In genomic region chr3:183634707-183635106, GRCh38 we compare ENCODE assay signal across 8 cellular contexts. TPM values are rescaled to one million over a fixed set of nuclear protein-coding genes. Genes with fewer than 3 reads are reported as not detected.
A peak's percentile ranks its signal among the peaks of the same experiment; 100 is the strongest.
DNase-seq lines count a peak whose midpoint lies in the region; ATAC-seq and TF ChIP-seq lines count a peak whose summit lies in the region.

No MANE protein-coding gene starts in this region.

- peak overlapping the region; percentile 93; the same call in 1 of the 2 replicates for H3K9ac ChIP-seq in ES-I3 (ENCODE audit: low read depth, low read length)

- TF ChIP-seq POLR2A in Peyer's patch (IDR thresholded peaks at IDR 0.05) (no peak), esophagus muscularis mucosa (IDR thresholded peaks at IDR 0.05; ENCODE audit: low read depth) (no peak), prostate gland (IDR thresholded peaks at IDR 0.05) (no peak)

- H3K9me3 ChIP-seq in ES-I3 (ENCODE audit: control insufficient read depth, insufficient read depth, low read length) (no peaks in the 10 kb centered on the region), Peyer's patch (no peaks in the 10 kb centered on the region), esophagus muscularis mucosa (no peaks in the 10 kb centered on the region), prostate gland (no peaks in the 10 kb centered on the region)

- H3K4me3 ChIP-seq in Peyer's patch (peak overlapping the region in 3 of 4 donors; percentile 91 to 100 (median 92)), esophagus muscularis mucosa (peak overlapping the region in 3 of 4 donors; percentile 93 to 99 (median 95)), prostate gland (peak overlapping the region in 1 of 2 donors; percentile 95)

- H3K27me3 ChIP-seq in Peyer's patch (no peaks in the 10 kb centered on the region), esophagus muscularis mucosa (no peaks in the 10 kb centered on the region), prostate gland (replicated peaks; ENCODE audit: insufficient read depth) (no peaks in the 10 kb centered on the region)

- H3K4me1 ChIP-seq in ES-I3 (ENCODE audit: insufficient read depth, low read length) = peaks cover 5% of the 10 kb centered on the region; the same call in 1 of the 2 replicates
- H3K4me1 ChIP-seq in Peyer's patch = peaks cover 0 to 18% (median 0%) of the 10 kb centered on the region in 4 donors
- peaks cover 26 to 35% (median 32%) of the 10 kb centered on the region in 4 donors for H3K4me1 ChIP-seq in esophagus muscularis mucosa
- peaks cover 3% of the 10 kb centered on the region for H3K4me1 ChIP-seq in prostate gland (replicated peaks)

- H3K36me3 ChIP-seq in ES-I3 (ENCODE audit: insufficient read depth, low read length) (no peaks in the 10 kb centered on the region), Peyer's patch (no peaks in the 10 kb centered on the region), esophagus muscularis mucosa (no peaks in the 10 kb centered on the region), prostate gland (no peaks in the 10 kb centered on the region)

- DNase-seq in Peyer's patch (no peak), esophagus muscularis mucosa (ENCODE audit: extremely low spot score) (no peak), prostate gland (ENCODE audit: low spot score) (no peak), head of caudate nucleus (no peak), NCI-H510A treated with DMSO at 0.1 percent for 48 hours (lab: John Stamatoyannopoulos, UW) (no peak), mucosa of gallbladder (ENCODE audit: low spot score) (no peak)

- TF ChIP-seq EP300 in esophagus muscularis mucosa (IDR thresholded peaks at IDR 0.05) = no peak

- peak overlapping the region in 3 of 4 donors; percentile 96 to 100 (median 99) for H3K27ac ChIP-seq in Peyer's patch
- peak overlapping the region; percentile 93 to 99 (median 99) for H3K27ac ChIP-seq in esophagus muscularis mucosa (replicated peaks in 1 of 4)
- peak overlapping the region; percentile 98 to 100 for H3K27ac ChIP-seq in prostate gland

- no peak for ATAC-seq in GM21381 (IDR thresholded peaks at IDR 0.05; ENCODE audit: unreplicated experiment)

- WGBS in esophagus muscularis mucosa = 68% methylated on average over 16 of the region's 16 CpGs
- WGBS in prostate gland = 77% methylated on average over 16 of the region's 16 CpGs

- no peak for TF ChIP-seq CTCF in Peyer's patch (IDR thresholded peaks at IDR 0.05)
- no peak for TF ChIP-seq CTCF in esophagus muscularis mucosa (IDR thresholded peaks at IDR 0.05)
- no peak for TF ChIP-seq CTCF in prostate gland (IDR thresholded peaks at IDR 0.05)

- intact Hi-C loops in esophagus muscularis mucosa (cut with DNase I) = loop anchor here (2.0 kb wide), 1 partner anchor 62 kb away; the partner anchor contains the start of gene YEATS2
- intact Hi-C loops in prostate gland (cut with DNase I) = loop anchor here (5.0 to 10.0 kb wide), 3 partner anchors 63 to 160 kb away; partner anchors contain the start of gene YEATS2
- intact Hi-C loops in head of caudate nucleus (cut with DNase I) = no loop called here

RNA-seq across cellular contexts. Expression of gene KLHL24, which starts 0.7 kb away (rescaled TPM):
- total RNA-seq in Peyer's patch (10 to 100 TPM; 57.2 to 85.1 (median 66.7) TPM), esophagus muscularis mucosa (100 to 1,000 TPM in 3 of 4 donors, 10 to 100 TPM in 1; 87.5 to 166 (median 123) TPM), prostate gland (10 to 100 TPM; 69.5 to 79.2 TPM), mucosa of gallbladder (106 TPM)
